24 cellular contexts compared by ENCODE assay signal in genomic region chr19:48750351-48750750, GRCh38. TPM values are rescaled to one million over a fixed set of nuclear protein-coding genes. Genes with fewer than 3 reads are reported as not detected.
DNase-seq lines count a peak whose midpoint lies in the region; ATAC-seq, FAIRE-seq and TF ChIP-seq lines count a peak whose summit lies in the region.
"Had no signal": no experiment of that assay in that cellular context is flagged by ENCODE, and none has a peak within 500 bp of the region (broad histone marks: within the 10 kb centered on the region; RNA-seq: fewer than 3 reads in every experiment).

No MANE protein-coding gene starts in this region.

- no peak overlapping the region for H2BK12ac ChIP-seq in H9 (ENCODE audit: insufficient read length, low read depth, low read length)

- H3K4me1 Mint-ChIP-seq in H9: peaks cover 41 to 50% of the 10 kb centered on the region in 2 experiments
- peaks cover 25% of the 10 kb centered on the region for H3K4me1 Mint-ChIP-seq in mesothelial cell of epicardium
- peaks cover 18% of the 10 kb centered on the region for H3K4me1 Mint-ChIP-seq in type B pancreatic cell (ENCODE audit: unreplicated experiment)

- H3K56ac ChIP-seq in H9 (ENCODE audit: insufficient read length, low read depth, low read length): no peak overlapping the region

- peaks cover 22% of the 10 kb centered on the region; the same call in 1 of the 3 replicates for H3K36me3 ChIP-seq in K562 (ENCODE audit: control insufficient read depth, insufficient read depth, low read length)
- H3K36me3 ChIP-seq in thyroid gland: no peaks in the 10 kb centered on the region
- no peaks in the 10 kb centered on the region for H3K36me3 ChIP-seq in hepatocyte (replicated peaks; ENCODE audit: insufficient read depth, low read depth)
- H3K36me3 ChIP-seq: SJCRH30 had no signal

- no CpG with 5 or more reads among the region's 31 CpGs for WGBS in H9 (ENCODE audit: extremely low coverage, insufficient read length, low lambda C conversion rate)
- 94% methylated on average over 25 of the region's 31 CpGs for WGBS in K562 (ENCODE audit: insufficient coverage, low coverage, missing lambda C conversion rate)
- 92 to 100% methylated on average over 4 to 31 of the region's 31 CpGs for WGBS in thyroid gland, 2 donors
- 97% methylated on average over 31 of the region's 31 CpGs for WGBS in hepatocyte (ENCODE audit: low lambda C conversion rate, missing lambda C conversion rate)

- ATAC-seq in K562: no peak
- ATAC-seq: CD8-positive, alpha-beta T cell had no signal

- no peak for FAIRE-seq in K562 (lab: Jason Lieb, UNC)
- FAIRE-seq: GM18507, HTR-8/SVneo, RCC 7860 had no signal

- peaks cover 21 to 33% (median 30%) of the 10 kb centered on the region in 3 experiments; a peak in 6 of 7 replicates for H3K36me3 Mint-ChIP-seq in H9 (ENCODE audit: insufficient read depth in 1 of 3, low read depth in 3 of 3)
- H3K36me3 Mint-ChIP-seq in mesothelial cell of epicardium: no peaks in the 10 kb centered on the region
- peaks cover 5% of the 10 kb centered on the region for H3K36me3 Mint-ChIP-seq in type B pancreatic cell
- H3K36me3 Mint-ChIP-seq: CD8-positive, alpha-beta T cell had no signal

- H3K18ac ChIP-seq in H9 (ENCODE audit: insufficient read length, low read depth, low read length): no peak overlapping the region

- TF ChIP-seq POLR2A in K562 (conservative IDR thresholded peaks at IDR 0.05) (no peak), thyroid gland (IDR thresholded peaks at IDR 0.05) (no peak)

- H3K27ac ChIP-seq in H9 (ENCODE audit: insufficient read length, low read depth, low read length) (no peak overlapping the region), K562 (ENCODE audit: extremely low read depth, low read depth, low read length) (no peak overlapping the region), thyroid gland (no peak overlapping the region), hepatocyte (no peak overlapping the region)
- H3K27ac ChIP-seq: C4-2B, SJCRH30 had no signal

- H3K9ac ChIP-seq in H9 (ENCODE audit: extremely low read depth, insufficient read length, low read length) (no peak overlapping the region), K562 (ENCODE audit: insufficient read depth in 1 of 2, low read depth in 2 of 2, low read length in 2 of 2) (peak overlapping the region in 1 of 2 experiments; percentile 41; a peak in 2 of 4 replicates)

- H3K27me3 ChIP-seq in H9 (ENCODE audit: insufficient read depth, low read length) (no peaks in the 10 kb centered on the region), K562 (ENCODE audit: control insufficient read depth in 2 of 2, insufficient read depth in 2 of 2, low read length in 2 of 2) (no peaks in the 10 kb centered on the region), thyroid gland (no peaks in the 10 kb centered on the region), hepatocyte (peaks cover 11% of the 10 kb centered on the region)
- H3K27me3 ChIP-seq: SJCRH30 had no signal

- intact Hi-C loops in K562 (cut with micrococcal nuclease): no loop called here
- intact Hi-C loops in thyroid gland (cut with DNase I): no loop called here

- H3K4me3 ChIP-seq in K562 (no peak overlapping the region), thyroid gland (replicated peaks in 1 of 3) (no peak overlapping the region), hepatocyte (no peak overlapping the region)
- H3K4me3 ChIP-seq: SJCRH30 had no signal

- no peaks in the 10 kb centered on the region; a peak in 2 of 5 replicates for H3K9me3 Mint-ChIP-seq in H9
- H3K9me3 Mint-ChIP-seq in mesothelial cell of epicardium: peaks cover 5% of the 10 kb centered on the region
- H3K9me3 Mint-ChIP-seq in type B pancreatic cell: no peaks in the 10 kb centered on the region
- H3K9me3 Mint-ChIP-seq: CD8-positive, alpha-beta T cell; HFFc6 had no signal

- TF ChIP-seq EP300 in K562 (IDR thresholded peaks at IDR 0.05; ENCODE audit: low read length): no peak

- H3K9me1 ChIP-seq in K562 (ENCODE audit: control insufficient read depth, insufficient read depth, low read length): no peaks in the 10 kb centered on the region

- peaks cover 4% of the 10 kb centered on the region; the same call in 1 of the 2 replicates for H3K79me2 ChIP-seq in H9 (ENCODE audit: insufficient read depth, low read length)
- peaks cover 41% of the 10 kb centered on the region for H3K79me2 ChIP-seq in K562 (ENCODE audit: control insufficient read depth, insufficient read depth, low read length)
- H3K79me2 ChIP-seq in hepatocyte: no peaks in the 10 kb centered on the region

- H3K9me3 ChIP-seq in H9 (ENCODE audit: control insufficient read depth, low read depth, low read length) (no peaks in the 10 kb centered on the region), K562 (replicated peaks; ENCODE audit: control insufficient read depth, insufficient read depth, low read depth, low read length) (no peaks in the 10 kb centered on the region), thyroid gland (no peaks in the 10 kb centered on the region), hepatocyte (ENCODE audit: low read depth) (no peaks in the 10 kb centered on the region)
- H3K9me3 ChIP-seq: SJCRH30 had no signal

- CTCF ChIA-PET in K562 (lab: Yijun Ruan, JAX; ENCODE audit: low intra/inter-chr PET ratio): no interaction called here

- H3K79me1 ChIP-seq in H9 (ENCODE audit: insufficient read depth, low read depth, low read length, poor library complexity, severe bottlenecking): peaks cover 6% of the 10 kb centered on the region

- H3K23me2 ChIP-seq in H9 (ENCODE audit: insufficient read length, low read depth, low read length, poor library complexity, severe bottlenecking): peaks cover 13% of the 10 kb centered on the region

- H4K20me1 ChIP-seq in H9 (ENCODE audit: control insufficient read depth, insufficient read depth, insufficient read length) (no peaks in the 10 kb centered on the region), K562 (replicated peaks; ENCODE audit: control insufficient read depth, insufficient read depth, low read length) (no peaks in the 10 kb centered on the region), hepatocyte (ENCODE audit: insufficient read depth, poor library complexity, severe bottlenecking) (no peaks in the 10 kb centered on the region)

- POLR2A ChIA-PET in K562 (lab: Yijun Ruan, JAX): interaction anchor here (0.7 kb wide), 1 partner anchor 31 kb away, joined by 3 read pairs; no protein-coding TSS in a partner anchor

- H4K8ac ChIP-seq in H9 (replicated peaks; ENCODE audit: insufficient read length, low read depth, low read length): no peak overlapping the region

- H2BK20ac ChIP-seq in H9 (ENCODE audit: low read depth, low read length, poor library complexity, severe bottlenecking): no peak overlapping the region

- no peak overlapping the region for H3K14ac ChIP-seq in H9 (ENCODE audit: insufficient read depth, low read length)

- no peaks in the 10 kb centered on the region for H3K9me2 ChIP-seq in hepatocyte (replicated peaks; ENCODE audit: insufficient read depth)

- no peak for TF ChIP-seq CTCF in H9 (conservative IDR thresholded peaks at IDR 0.05)
- no peak for TF ChIP-seq CTCF in K562 (IDR thresholded peaks at IDR 0.05 in 2 of 3, conservative IDR thresholded peaks at IDR 0.05 in 1 of 3; ENCODE audit: insufficient read depth in 2 of 3, low read depth in 1 of 3, low read length in 3 of 3)
- TF ChIP-seq CTCF in mesothelial cell of epicardium (IDR thresholded peaks at IDR 0.05; ENCODE audit: unreplicated experiment): no peak
- no peak for TF ChIP-seq CTCF in type B pancreatic cell (conservative IDR thresholded peaks at IDR 0.05)
- TF ChIP-seq CTCF in thyroid gland (IDR thresholded peaks at IDR 0.05): no peak
- TF ChIP-seq CTCF in hepatocyte (IDR thresholded peaks at IDR 0.05; ENCODE audit: poor library complexity): no peak

- no peak overlapping the region for H2BK5ac ChIP-seq in H9 (ENCODE audit: insufficient read length, low read length)

- H3K23ac ChIP-seq in H9 (ENCODE audit: insufficient read length, low read depth, low read length): no peak overlapping the region

- H3K27ac Mint-ChIP-seq in H9: no peak overlapping the region
- no peak overlapping the region for H3K27ac Mint-ChIP-seq in mesothelial cell of epicardium
- H3K27ac Mint-ChIP-seq in type B pancreatic cell: no peak overlapping the region
- H3K27ac Mint-ChIP-seq: CD8-positive, alpha-beta T cell; HFFc6 had no signal

- no peak overlapping the region for H3K4ac ChIP-seq in H9 (ENCODE audit: low read depth, low read length)

- in situ Hi-C loops in K562 (cut with MboI): no loop called here

- H3K4me2 ChIP-seq in H9 (ENCODE audit: insufficient read depth, insufficient read length, low read length): no peak overlapping the region
- H3K4me2 ChIP-seq in K562 (ENCODE audit: insufficient read depth, low read length): no peak overlapping the region
- no peak overlapping the region for H3K4me2 ChIP-seq in hepatocyte

- peaks cover 6% of the 10 kb centered on the region; the same call in 1 of the 2 replicates for H3K4me1 ChIP-seq in H9 (ENCODE audit: insufficient read depth, low read length)
- H3K4me1 ChIP-seq in K562 (replicated peaks in 1 of 2; ENCODE audit: control insufficient read depth in 2 of 2, insufficient read depth in 2 of 2, low read length in 2 of 2): peaks cover 43 to 74% of the 10 kb centered on the region in 2 experiments
- peaks cover 15 to 29% of the 10 kb centered on the region in 2 donors for H3K4me1 ChIP-seq in thyroid gland
- peaks cover 7% of the 10 kb centered on the region for H3K4me1 ChIP-seq in hepatocyte (ENCODE audit: insufficient read depth)
- H3K4me1 ChIP-seq: SJCRH30 had no signal

- no TSS peak for BruUV-seq in K562 (replicated peaks; lab: Mats Ljungman, UMichigan)

- H2BK15ac ChIP-seq in H9 (ENCODE audit: low read depth, low read length): no peak overlapping the region

- TF ChIP-seq RAD21 in K562 (CRISPR knock-in tag; conservative IDR thresholded peaks at IDR 0.05 in 1 of 2, IDR thresholded peaks at IDR 0.05 in 1 of 2): no peak

- H2AK5ac ChIP-seq in H9 (ENCODE audit: insufficient read length, low read length): no peak overlapping the region

- peak overlapping the region; percentile 84 to 94; a peak in 2 of 5 replicates for H3K4me3 Mint-ChIP-seq in H9
- peak overlapping the region; percentile 17 for H3K4me3 Mint-ChIP-seq in mesothelial cell of epicardium
- peak overlapping the region; percentile 77 for H3K4me3 Mint-ChIP-seq in type B pancreatic cell
- H3K4me3 Mint-ChIP-seq: CD8-positive, alpha-beta T cell; HFFc6 had no signal

- no peak overlapping the region for H3T11ph ChIP-seq in H9 (ENCODE audit: low read length)

- no peak overlapping the region for H4K5ac ChIP-seq in H9 (ENCODE audit: insufficient read length, low read depth, low read length)

- H2BK120ac ChIP-seq in H9 (ENCODE audit: low read depth, low read length, poor library complexity, severe bottlenecking): no peak overlapping the region

- H2AFZ ChIP-seq in H9 (ENCODE audit: low read length) (no peak overlapping the region), K562 (ENCODE audit: low read depth, low read length) (no peak overlapping the region), hepatocyte (no peak overlapping the region)

- H3K27me3 Mint-ChIP-seq in H9 (ENCODE audit: low read depth) (peaks cover 10% of the 10 kb centered on the region), mesothelial cell of epicardium (ENCODE audit: low read depth) (peaks cover 19% of the 10 kb centered on the region), type B pancreatic cell (peaks cover 34% of the 10 kb centered on the region)

- DNase-seq in H9 (no peak), K562 (ENCODE audit: extremely low read depth in 1 of 4, low spot score in 3 of 4) (no peak), mesothelial cell of epicardium (ENCODE audit: low spot score in 2 of 2, unreplicated experiment in 2 of 2) (no peak), type B pancreatic cell (ENCODE audit: extremely low spot score, unreplicated experiment) (no peak), iPS-NIHi11 (ENCODE audit: low spot score) (no peak), thyroid gland (no peak), hepatocyte (ENCODE audit: low spot score) (no peak)
- DNase-seq: CD8-positive, alpha-beta T cell; DND-41; H7; HFFc6; NCI-H1105; NCI-H1436 treated with DMSO at 0.1 percent for 48 hours; NCI-H1930; NCI-H446; NCI-H524 treated with DMSO at 0.1 percent for 48 hours; NCI-H774; SJCRH30 had no signal

- no peak overlapping the region for H4K91ac ChIP-seq in H9 (ENCODE audit: insufficient read length, low read depth, low read length)

RNA-seq across cellular contexts. Expression of gene FUT1, which starts 2.1 kb away (rescaled TPM):
- 15.9 and 16.1 TPM in 2 replicates for total RNA-seq in H9 (2021)
- 53.2 and 80.3 TPM in 2 replicates for total RNA-seq in K562 (2011; cell fraction: chromatin; rRNA removed; ENCODE audit: low replicate concordance)
- 51.5 and 67.9 TPM in 2 replicates for total RNA-seq in K562 (2011; cell fraction: nucleolus; rRNA removed)
- total RNA-seq in K562 (2011; cell fraction: nucleoplasm; rRNA removed): 56.0 and 63.6 TPM in 2 replicates
- 15.5 and 17.2 TPM in 2 replicates for total RNA-seq in K562 (2014; rRNA removed)
- 8.9 TPM in 2 replicates for total RNA-seq in K562 (2014; rRNA removed; fragmentation: Illumina TruSeq; extraction: Trizol)
- total RNA-seq in K562 (2015; rRNA removed; fragmentation: Illumina TruSeq; extraction: Trizol): 5.0 TPM in 2 replicates
- total RNA-seq in K562 (2021): 18.5 and 19.6 TPM in 2 replicates
- 3.2 and 5.0 TPM in 2 replicates for polyA plus RNA-seq in K562 (2011; rRNA removed)
- polyA plus RNA-seq in K562 (2011; cell fraction: cytosol; rRNA removed): 2.2 and 4.8 TPM in 2 replicates
- polyA plus RNA-seq in K562 (2011; cell fraction: nucleus; rRNA removed): 5.3 and 17.6 TPM in 2 replicates
- polyA plus RNA-seq in K562 (2012): 4.8 and 9.2 TPM in 2 replicates
- 7.9 and 8.8 TPM in 2 replicates for polyA plus RNA-seq in K562 (2014; fragmentation: Illumina TruSeq; extraction: Trizol)
- polyA plus RNA-seq in K562 (2014; fragmentation: Nextera tagmentation; extraction: Ambion mirVana): 1 to 10 TPM; 2.3 to 3.1 TPM
- 16.3 and 18.3 TPM in 2 replicates for polyA plus RNA-seq in K562 (2014; rRNA removed)
- polyA minus RNA-seq in K562 (2011; rRNA and poly(A)+ RNA removed): 1.1 and 3.1 TPM in 2 replicates
- polyA minus RNA-seq in K562 (2011; cell fraction: cytosol; rRNA and poly(A)+ RNA removed): 1.4 and 4.4 TPM in 2 replicates
- 3.2 and 5.3 TPM in 2 replicates for polyA minus RNA-seq in K562 (2011; cell fraction: nucleus; rRNA and poly(A)+ RNA removed)
- total RNA-seq in mesothelial cell of epicardium: 3.5 to 4.4 TPM (median 4.3 TPM) in 3 replicates
- total RNA-seq in type B pancreatic cell (ENCODE audit: low replicate concordance): 11.2 and 15.0 TPM in 2 replicates
- 1 to 10 TPM; 1.7 to 3.0 (median 2.0) TPM for total RNA-seq in thyroid gland
- total RNA-seq in hepatocyte: 2.4 TPM in 2 replicates
- polyA plus RNA-seq in hepatocyte: 4.3 and 5.2 TPM in 2 replicates
- total RNA-seq: CD8-positive, alpha-beta T cell; LHCN-M2; SJCRH30 had no signal

RNA-seq across cellular contexts. Expression of gene IZUMO1, which starts 3.6 kb away (rescaled TPM):
- total RNA-seq in H9 (2021) (2.6 and 3.7 TPM in 2 replicates), K562 (2014; rRNA removed) (0.14 and 0.78 TPM in 2 replicates), K562 (2014; rRNA removed; fragmentation: Illumina TruSeq; extraction: Trizol) (0.61 and 1.3 TPM in 2 replicates), K562 (2015; rRNA removed; fragmentation: Illumina TruSeq; extraction: Trizol) (0.40 and 0.49 TPM in 2 replicates), K562 (2021) (2.1 and 2.2 TPM in 2 replicates), mesothelial cell of epicardium (0.45 to 0.80 TPM (median 0.49 TPM) in 3 replicates), type B pancreatic cell (ENCODE audit: low replicate concordance) (2.2 and 4.8 TPM in 2 replicates), thyroid gland (1 to 10 TPM in 2 of 4 donors, not detected in 2; 1.1 TPM), hepatocyte (0.40 and 0.57 TPM in 2 replicates)
- 23.8 and 28.5 TPM in 2 replicates for total RNA-seq in K562 (2011; cell fraction: chromatin; rRNA removed; ENCODE audit: low replicate concordance)
- total RNA-seq in K562 (2011; cell fraction: nucleolus; rRNA removed): 10.5 and 17.9 TPM in 2 replicates
- 18.7 and 19.0 TPM in 2 replicates for total RNA-seq in K562 (2011; cell fraction: nucleoplasm; rRNA removed)
- polyA plus RNA-seq in K562 (2011; rRNA removed) (0.54 and 0.57 TPM in 2 replicates), K562 (2014; fragmentation: Illumina TruSeq; extraction: Trizol) (0.29 and 1.1 TPM in 2 replicates), K562 (2014; fragmentation: Nextera tagmentation; extraction: Ambion mirVana) (under 1 TPM; 0.24 to 0.73 TPM), K562 (2014; rRNA removed) (0.39 and 1.2 TPM in 2 replicates), hepatocyte (0.52 and 1.3 TPM in 2 replicates)
- 0.16 and 0.67 TPM in 2 replicates for polyA plus RNA-seq in K562 (2011; cell fraction: cytosol; rRNA removed)
- 3.1 and 3.5 TPM in 2 replicates for polyA plus RNA-seq in K562 (2011; cell fraction: nucleus; rRNA removed)
- 1.4 and 1.7 TPM in 2 replicates for polyA plus RNA-seq in K562 (2012)
- 0.63 TPM in 1 of 2 replicates, not detected in the other for polyA minus RNA-seq in K562 (2011; rRNA and poly(A)+ RNA removed)
- polyA minus RNA-seq in K562 (2011; cell fraction: cytosol; rRNA and poly(A)+ RNA removed): not detected in 2 replicates
- 0.67 and 0.89 TPM in 2 replicates for polyA minus RNA-seq in K562 (2011; cell fraction: nucleus; rRNA and poly(A)+ RNA removed)
- total RNA-seq: A673; CD8-positive, alpha-beta T cell; HFFc6; LHCN-M2; SJCRH30 had no signal

RNA-seq across cellular contexts. Expression of gene FGF21, which starts 5.0 kb away (rescaled TPM):
- total RNA-seq in H9 (2021) (0.55 and 0.90 TPM in 2 replicates), K562 (2014; rRNA removed) (0.33 and 0.77 TPM in 2 replicates), K562 (2014; rRNA removed; fragmentation: Illumina TruSeq; extraction: Trizol) (not detected in 2 replicates), K562 (2015; rRNA removed; fragmentation: Illumina TruSeq; extraction: Trizol) (not detected in 2 replicates), K562 (2021) (not detected in 2 replicates), mesothelial cell of epicardium (not detected in 3 replicates), type B pancreatic cell (ENCODE audit: low replicate concordance) (not detected in 2 replicates), thyroid gland (not detected), hepatocyte (not detected in 2 replicates)
- total RNA-seq in K562 (2011; cell fraction: chromatin; rRNA removed; ENCODE audit: low replicate concordance): not detected in 2 replicates
- not detected in 2 replicates for total RNA-seq in K562 (2011; cell fraction: nucleolus; rRNA removed)
- not detected in 2 replicates for total RNA-seq in K562 (2011; cell fraction: nucleoplasm; rRNA removed)
- polyA plus RNA-seq in K562 (2011; rRNA removed) (not detected in 2 replicates), K562 (2014; fragmentation: Illumina TruSeq; extraction: Trizol) (0.09 TPM in 1 of 2 replicates, not detected in the other), K562 (2014; fragmentation: Nextera tagmentation; extraction: Ambion mirVana) (under 1 TPM in 1 of 2 experiments, not detected in 1; 0.04 TPM), K562 (2014; rRNA removed) (not detected in 2 replicates), hepatocyte (not detected in 2 replicates)
- not detected in 2 replicates for polyA plus RNA-seq in K562 (2011; cell fraction: cytosol; rRNA removed)
- polyA plus RNA-seq in K562 (2011; cell fraction: nucleus; rRNA removed): not detected in 2 replicates
- 0.30 TPM in 1 of 2 replicates, not detected in the other for polyA plus RNA-seq in K562 (2012)
- not detected in 2 replicates for polyA minus RNA-seq in K562 (2011; rRNA and poly(A)+ RNA removed)
- polyA minus RNA-seq in K562 (2011; cell fraction: cytosol; rRNA and poly(A)+ RNA removed): not detected in 2 replicates
- not detected in 2 replicates for polyA minus RNA-seq in K562 (2011; cell fraction: nucleus; rRNA and poly(A)+ RNA removed)
- total RNA-seq: A673; CD8-positive, alpha-beta T cell; HFFc6; LHCN-M2; SJCRH30 had no signal

RNA-seq across cellular contexts. Expression of gene RASIP1, which starts 9.9 kb away (rescaled TPM):
- 2.4 and 2.8 TPM in 2 replicates for total RNA-seq in H9 (2021)
- total RNA-seq in K562 (2011; cell fraction: chromatin; rRNA removed; ENCODE audit: low replicate concordance): 10.4 and 13.7 TPM in 2 replicates
- 7.4 and 8.8 TPM in 2 replicates for total RNA-seq in K562 (2011; cell fraction: nucleolus; rRNA removed)
- total RNA-seq in K562 (2011; cell fraction: nucleoplasm; rRNA removed): 10.0 and 11.1 TPM in 2 replicates
- total RNA-seq in K562 (2014; rRNA removed): 2.7 and 3.7 TPM in 2 replicates
- total RNA-seq in K562 (2014; rRNA removed; fragmentation: Illumina TruSeq; extraction: Trizol): 0.58 and 0.61 TPM in 2 replicates
- 1.4 and 1.7 TPM in 2 replicates for total RNA-seq in K562 (2015; rRNA removed; fragmentation: Illumina TruSeq; extraction: Trizol)
- total RNA-seq in K562 (2021): 3.4 and 4.6 TPM in 2 replicates
- 1.4 and 2.1 TPM in 2 replicates for polyA plus RNA-seq in K562 (2011; rRNA removed)
- 2.3 and 3.3 TPM in 2 replicates for polyA plus RNA-seq in K562 (2011; cell fraction: cytosol; rRNA removed)
- polyA plus RNA-seq in K562 (2011; cell fraction: nucleus; rRNA removed): 5.2 and 8.5 TPM in 2 replicates
- 3.2 and 5.2 TPM in 2 replicates for polyA plus RNA-seq in K562 (2012)
- 1.5 and 2.6 TPM in 2 replicates for polyA plus RNA-seq in K562 (2014; fragmentation: Illumina TruSeq; extraction: Trizol)
- under 1 TPM; 0.20 to 0.24 TPM for polyA plus RNA-seq in K562 (2014; fragmentation: Nextera tagmentation; extraction: Ambion mirVana)
- 4.7 and 6.1 TPM in 2 replicates for polyA plus RNA-seq in K562 (2014; rRNA removed)
- polyA minus RNA-seq in K562 (2011; rRNA and poly(A)+ RNA removed): 1.1 and 1.6 TPM in 2 replicates
- 1.0 and 4.6 TPM in 2 replicates for polyA minus RNA-seq in K562 (2011; cell fraction: cytosol; rRNA and poly(A)+ RNA removed)
- 1.3 and 2.0 TPM in 2 replicates for polyA minus RNA-seq in K562 (2011; cell fraction: nucleus; rRNA and poly(A)+ RNA removed)
- 1.4 to 2.1 TPM (median 1.5 TPM) in 3 replicates for total RNA-seq in mesothelial cell of epicardium
- 1.9 and 4.6 TPM in 2 replicates for total RNA-seq in type B pancreatic cell (ENCODE audit: low replicate concordance)
- 10 to 100 TPM in 2 of 4 donors, 1 to 10 TPM in 2; 9.7 to 25.8 (median 14.0) TPM for total RNA-seq in thyroid gland
- total RNA-seq in hepatocyte: 1.1 and 4.2 TPM in 2 replicates
- 1.9 and 3.6 TPM in 2 replicates for polyA plus RNA-seq in hepatocyte

RNA-seq across cellular contexts. Expression of gene MAMSTR, which starts 30.8 kb away (rescaled TPM):
- 1.4 and 1.6 TPM in 2 replicates for total RNA-seq in H9 (2021)
- total RNA-seq in K562 (2011; cell fraction: chromatin; rRNA removed; ENCODE audit: low replicate concordance): 1.8 and 3.4 TPM in 2 replicates
- 2.5 and 3.2 TPM in 2 replicates for total RNA-seq in K562 (2011; cell fraction: nucleolus; rRNA removed)
- total RNA-seq in K562 (2011; cell fraction: nucleoplasm; rRNA removed): 2.4 and 2.7 TPM in 2 replicates
- total RNA-seq in K562 (2014; rRNA removed): 0.27 and 0.45 TPM in 2 replicates
- total RNA-seq in K562 (2014; rRNA removed; fragmentation: Illumina TruSeq; extraction: Trizol): 0.22 and 0.29 TPM in 2 replicates
- total RNA-seq in K562 (2015; rRNA removed; fragmentation: Illumina TruSeq; extraction: Trizol): 0.49 and 0.51 TPM in 2 replicates
- 1.00 and 1.3 TPM in 2 replicates for total RNA-seq in K562 (2021)
- 0.27 and 0.29 TPM in 2 replicates for polyA plus RNA-seq in K562 (2011; rRNA removed)
- polyA plus RNA-seq in K562 (2011; cell fraction: cytosol; rRNA removed): 0.37 and 0.70 TPM in 2 replicates
- 0.66 and 0.73 TPM in 2 replicates for polyA plus RNA-seq in K562 (2011; cell fraction: nucleus; rRNA removed)
- polyA plus RNA-seq in K562 (2012): 0.50 and 0.64 TPM in 2 replicates
- 0.55 and 0.73 TPM in 2 replicates for polyA plus RNA-seq in K562 (2014; fragmentation: Illumina TruSeq; extraction: Trizol)
- under 1 TPM in 1 of 2 experiments, not detected in 1; 0.08 TPM for polyA plus RNA-seq in K562 (2014; fragmentation: Nextera tagmentation; extraction: Ambion mirVana)
- 0.84 and 0.91 TPM in 2 replicates for polyA plus RNA-seq in K562 (2014; rRNA removed)
- polyA minus RNA-seq in K562 (2011; rRNA and poly(A)+ RNA removed): 0.35 and 0.51 TPM in 2 replicates
- not detected in 2 replicates for polyA minus RNA-seq in K562 (2011; cell fraction: cytosol; rRNA and poly(A)+ RNA removed)
- 0.67 and 0.78 TPM in 2 replicates for polyA minus RNA-seq in K562 (2011; cell fraction: nucleus; rRNA and poly(A)+ RNA removed)
- total RNA-seq in mesothelial cell of epicardium: 5.8 to 6.5 TPM (median 6.0 TPM) in 3 replicates
- 2.0 and 3.6 TPM in 2 replicates for total RNA-seq in type B pancreatic cell (ENCODE audit: low replicate concordance)
- under 1 TPM in 3 of 4 donors, not detected in 1; 0.29 to 0.67 (median 0.54) TPM for total RNA-seq in thyroid gland
- total RNA-seq in hepatocyte: 2.2 and 2.3 TPM in 2 replicates
- 5.2 and 7.5 TPM in 2 replicates for polyA plus RNA-seq in hepatocyte

Comparison
In these comparisons a context has a peak if more than half of its experiments do, and no peak if none do; other contexts are left out.
1. H3K4me3 Mint-ChIP-seq: peak in every context shown above with its lines; median percentile 89 in H9; 77 in type B pancreatic cell; 17 in mesothelial cell of epicardium.